Comparison of ENCODE assay signal across 1 cellular context in the genomic region with DNA sequence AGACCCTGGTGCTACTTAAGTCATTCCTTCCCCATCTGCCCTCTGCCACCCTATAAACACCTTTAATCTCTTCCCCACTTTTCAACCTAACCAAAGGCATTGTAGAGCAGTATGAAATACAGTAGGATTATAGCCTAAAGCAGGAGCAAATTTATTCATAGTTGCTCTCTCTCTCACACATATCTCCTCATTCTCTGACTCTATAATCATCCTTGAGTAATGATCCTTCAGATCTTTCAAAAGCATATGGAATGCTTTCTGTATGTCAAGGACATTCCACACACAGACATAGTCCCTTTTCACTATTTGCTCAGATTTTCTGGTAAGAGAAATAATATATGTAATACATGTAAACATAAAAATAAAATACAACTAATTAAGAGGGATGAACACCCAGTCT.
TF ChIP-seq lines count a peak whose summit lies in the region.

No MANE protein-coding gene starts in this region.

TF ChIP-seq in H1, 55 proteins besides CTCF, POLR2A, EP300 and RAD21 (continued from another document):
- TF ChIP-seq RBBP5 (IDR thresholded peaks at IDR 0.05; ENCODE audit: borderline replicate concordance, low read depth, low read length) (no peak), ZNF274 (IDR thresholded peaks at IDR 0.05; ENCODE audit: borderline replicate concordance, extremely low read depth, low read length) (no peak), TAF7 (optimal IDR thresholded peaks at IDR 0.05; ENCODE audit: borderline replicate concordance, low read depth, low read length) (no peak)
TF ChIP-seq in H1: peak in this region for 0.
